Comparison of ENCODE assay signal across 1 cellular context in genomic region chr17:43403846-43404245, GRCh38.
TF ChIP-seq lines count a peak whose summit lies in the region.

No MANE protein-coding gene starts in this region.

TF ChIP-seq in K562, 482 proteins besides CTCF, POLR2A, EP300 and RAD21 (continued from another document and continues in another):
- no peak for TF ChIP-seq E2F4 (CRISPR knock-in tag; IDR thresholded peaks at IDR 0.05; ENCODE audit: low read depth)
- TF ChIP-seq SETDB1 (IDR thresholded peaks at IDR 0.05; ENCODE audit: low read length), result no peak
- TF ChIP-seq CREB5 (CRISPR knock-in tag; IDR thresholded peaks at IDR 0.05), result no peak
- no peak for TF ChIP-seq ZNF3 (CRISPR knock-in tag; IDR thresholded peaks at IDR 0.05)
- TF ChIP-seq SIRT6 (IDR thresholded peaks at IDR 0.05; ENCODE audit: low read depth, low read length), result no peak
- no peak for TF ChIP-seq RBM14 (IDR thresholded peaks at IDR 0.05; ENCODE audit: borderline replicate concordance, insufficient read depth, low read depth, low read length)
- TF ChIP-seq NR4A1 (CRISPR knock-in tag; IDR thresholded peaks at IDR 0.05), result no peak
- TF ChIP-seq NR4A1 (tag; IDR thresholded peaks at IDR 0.05), result peak; percentile 89
- no peak for TF ChIP-seq PATZ1 (CRISPR knock-in tag; IDR thresholded peaks at IDR 0.05; ENCODE audit: borderline replicate concordance)
- TF ChIP-seq SMARCA5 (IDR thresholded peaks at IDR 0.05), result no peak
- no peak for TF ChIP-seq CREB3L1 (IDR thresholded peaks at IDR 0.05; ENCODE audit: borderline replicate concordance, low read depth)
- TF ChIP-seq, protein P1, sequence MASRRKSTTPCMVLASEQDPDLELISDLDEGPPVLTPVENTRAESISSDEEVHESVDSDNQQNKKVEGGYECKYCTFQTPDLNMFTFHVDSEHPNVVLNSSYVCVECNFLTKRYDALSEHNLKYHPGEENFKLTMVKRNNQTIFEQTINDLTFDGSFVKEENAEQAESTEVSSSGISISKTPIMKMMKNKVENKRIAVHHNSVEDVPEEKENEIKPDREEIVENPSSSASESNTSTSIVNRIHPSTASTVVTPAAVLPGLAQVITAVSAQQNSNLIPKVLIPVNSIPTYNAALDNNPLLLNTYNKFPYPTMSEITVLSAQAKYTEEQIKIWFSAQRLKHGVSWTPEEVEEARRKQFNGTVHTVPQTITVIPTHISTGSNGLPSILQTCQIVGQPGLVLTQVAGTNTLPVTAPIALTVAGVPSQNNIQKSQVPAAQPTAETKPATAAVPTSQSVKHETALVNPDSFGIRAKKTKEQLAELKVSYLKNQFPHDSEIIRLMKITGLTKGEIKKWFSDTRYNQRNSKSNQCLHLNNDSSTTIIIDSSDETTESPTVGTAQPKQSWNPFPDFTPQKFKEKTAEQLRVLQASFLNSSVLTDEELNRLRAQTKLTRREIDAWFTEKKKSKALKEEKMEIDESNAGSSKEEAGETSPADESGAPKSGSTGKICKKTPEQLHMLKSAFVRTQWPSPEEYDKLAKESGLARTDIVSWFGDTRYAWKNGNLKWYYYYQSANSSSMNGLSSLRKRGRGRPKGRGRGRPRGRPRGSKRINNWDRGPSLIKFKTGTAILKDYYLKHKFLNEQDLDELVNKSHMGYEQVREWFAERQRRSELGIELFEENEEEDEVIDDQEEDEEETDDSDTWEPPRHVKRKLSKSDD (conservative IDR thresholded peaks at IDR 0.05; ENCODE audit: low read length), result no peak
- no peak for TF ChIP-seq ZNF436 (CRISPR knock-in tag; IDR thresholded peaks at IDR 0.05)
- TF ChIP-seq ZFP36 (IDR thresholded peaks at IDR 0.05; ENCODE audit: low read depth, low read length, partially characterized antibody), result peak; percentile 12
- no peak for TF ChIP-seq SNIP1 (IDR thresholded peaks at IDR 0.05; ENCODE audit: low read depth)
- TF ChIP-seq, protein P2, sequence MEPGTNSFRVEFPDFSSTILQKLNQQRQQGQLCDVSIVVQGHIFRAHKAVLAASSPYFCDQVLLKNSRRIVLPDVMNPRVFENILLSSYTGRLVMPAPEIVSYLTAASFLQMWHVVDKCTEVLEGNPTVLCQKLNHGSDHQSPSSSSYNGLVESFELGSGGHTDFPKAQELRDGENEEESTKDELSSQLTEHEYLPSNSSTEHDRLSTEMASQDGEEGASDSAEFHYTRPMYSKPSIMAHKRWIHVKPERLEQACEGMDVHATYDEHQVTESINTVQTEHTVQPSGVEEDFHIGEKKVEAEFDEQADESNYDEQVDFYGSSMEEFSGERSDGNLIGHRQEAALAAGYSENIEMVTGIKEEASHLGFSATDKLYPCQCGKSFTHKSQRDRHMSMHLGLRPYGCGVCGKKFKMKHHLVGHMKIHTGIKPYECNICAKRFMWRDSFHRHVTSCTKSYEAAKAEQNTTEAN (CRISPR knock-in tag; IDR thresholded peaks at IDR 0.05), result no peak
- no peak for TF ChIP-seq ZNF79 (CRISPR knock-in tag; IDR thresholded peaks at IDR 0.05; ENCODE audit: low read depth)
- TF ChIP-seq POLR2H (tag; IDR thresholded peaks at IDR 0.05; ENCODE audit: low read depth), result no peak
- no peak for TF ChIP-seq SRSF9 (IDR thresholded peaks at IDR 0.05; ENCODE audit: borderline replicate concordance, low read depth, low read length)
- TF ChIP-seq PCBP2 (IDR thresholded peaks at IDR 0.05; ENCODE audit: low read depth, low read length, poor library complexity, severe bottlenecking), result no peak
- no peak for TF ChIP-seq ZNF232 (CRISPR knock-in tag; IDR thresholded peaks at IDR 0.05)
- no peak for TF ChIP-seq ZNF133 (CRISPR knock-in tag; IDR thresholded peaks at IDR 0.05)
- no peak for TF ChIP-seq ZNF668 (CRISPR knock-in tag; IDR thresholded peaks at IDR 0.05)
- no peak for TF ChIP-seq NFE2L1 (tag; IDR thresholded peaks at IDR 0.05; ENCODE audit: borderline replicate concordance, low read depth)
- TF ChIP-seq MEIS2 (IDR thresholded peaks at IDR 0.05; ENCODE audit: partially characterized antibody), result no peak
- TF ChIP-seq, protein P3, sequence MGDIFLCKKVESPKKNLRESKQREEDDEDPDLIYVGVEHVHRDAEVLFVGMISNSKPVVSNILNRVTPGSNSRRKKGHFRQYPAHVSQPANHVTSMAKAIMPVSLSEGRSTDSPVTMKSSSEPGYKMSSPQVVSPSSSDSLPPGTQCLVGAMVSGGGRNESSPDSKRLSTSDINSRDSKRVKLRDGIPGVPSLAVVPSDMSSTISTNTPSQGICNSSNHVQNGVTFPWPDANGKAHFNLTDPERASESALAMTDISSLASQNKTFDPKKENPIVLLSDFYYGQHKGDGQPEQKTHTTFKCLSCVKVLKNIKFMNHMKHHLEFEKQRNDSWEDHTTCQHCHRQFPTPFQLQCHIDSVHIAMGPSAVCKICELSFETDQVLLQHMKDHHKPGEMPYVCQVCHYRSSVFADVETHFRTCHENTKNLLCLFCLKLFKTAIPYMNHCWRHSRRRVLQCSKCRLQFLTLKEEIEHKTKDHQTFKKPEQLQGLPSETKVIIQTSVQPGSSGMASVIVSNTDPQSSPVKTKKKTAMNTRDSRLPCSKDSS (IDR thresholded peaks at IDR 0.05; ENCODE audit: low read depth, partially characterized antibody), result no peak
- no peak for TF ChIP-seq FOXJ3 (CRISPR knock-in tag; IDR thresholded peaks at IDR 0.05)
- TF ChIP-seq ZNF707 (CRISPR knock-in tag; conservative IDR thresholded peaks at IDR 0.05), result no peak
- no peak for TF ChIP-seq ELF1 (tag; IDR thresholded peaks at IDR 0.05)
- TF ChIP-seq POLR2B (IDR thresholded peaks at IDR 0.05; ENCODE audit: low read depth, partially characterized antibody), result no peak
- TF ChIP-seq DPF2 (IDR thresholded peaks at IDR 0.05), result peak; percentile 51; the same call in 1 of the 2 replicates
- TF ChIP-seq MBD2 (IDR thresholded peaks at IDR 0.05; ENCODE audit: borderline replicate concordance, low read depth), result 0 out of 2 replicates have a peak, but pooled peaks have one; percentile 34
- TF ChIP-seq CHD2 (IDR thresholded peaks at IDR 0.05; ENCODE audit: low read depth, low read length), result no peak
- peak; percentile 94 for TF ChIP-seq L3MBTL2 (IDR thresholded peaks at IDR 0.05)
- TF ChIP-seq, protein P4, sequence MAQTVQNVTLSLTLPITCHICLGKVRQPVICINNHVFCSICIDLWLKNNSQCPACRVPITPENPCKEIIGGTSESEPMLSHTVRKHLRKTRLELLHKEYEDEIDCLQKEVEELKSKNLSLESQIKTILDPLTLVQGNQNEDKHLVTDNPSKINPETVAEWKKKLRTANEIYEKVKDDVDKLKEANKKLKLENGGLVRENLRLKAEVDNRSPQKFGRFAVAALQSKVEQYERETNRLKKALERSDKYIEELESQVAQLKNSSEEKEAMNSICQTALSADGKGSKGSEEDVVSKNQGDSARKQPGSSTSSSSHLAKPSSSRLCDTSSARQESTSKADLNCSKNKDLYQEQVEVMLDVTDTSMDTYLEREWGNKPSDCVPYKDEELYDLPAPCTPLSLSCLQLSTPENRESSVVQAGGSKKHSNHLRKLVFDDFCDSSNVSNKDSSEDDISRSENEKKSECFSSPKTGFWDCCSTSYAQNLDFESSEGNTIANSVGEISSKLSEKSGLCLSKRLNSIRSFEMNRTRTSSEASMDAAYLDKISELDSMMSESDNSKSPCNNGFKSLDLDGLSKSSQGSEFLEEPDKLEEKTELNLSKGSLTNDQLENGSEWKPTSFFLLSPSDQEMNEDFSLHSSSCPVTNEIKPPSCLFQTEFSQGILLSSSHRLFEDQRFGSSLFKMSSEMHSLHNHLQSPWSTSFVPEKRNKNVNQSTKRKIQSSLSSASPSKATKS (CRISPR knock-in tag; IDR thresholded peaks at IDR 0.05), result no peak
- no peak for TF ChIP-seq ZNF76 (CRISPR knock-in tag; IDR thresholded peaks at IDR 0.05; ENCODE audit: borderline replicate concordance)
- no peak for TF ChIP-seq SRSF3 (IDR thresholded peaks at IDR 0.05; ENCODE audit: insufficient read depth, low read length)
- TF ChIP-seq KLF6 (CRISPR knock-in tag; IDR thresholded peaks at IDR 0.05; ENCODE audit: borderline replicate concordance), result peak; percentile 32; the same call in 1 of the 2 replicates
- no peak for TF ChIP-seq STAG1 (CRISPR knock-in tag; IDR thresholded peaks at IDR 0.05; ENCODE audit: borderline replicate concordance)
- TF ChIP-seq, protein P5, sequence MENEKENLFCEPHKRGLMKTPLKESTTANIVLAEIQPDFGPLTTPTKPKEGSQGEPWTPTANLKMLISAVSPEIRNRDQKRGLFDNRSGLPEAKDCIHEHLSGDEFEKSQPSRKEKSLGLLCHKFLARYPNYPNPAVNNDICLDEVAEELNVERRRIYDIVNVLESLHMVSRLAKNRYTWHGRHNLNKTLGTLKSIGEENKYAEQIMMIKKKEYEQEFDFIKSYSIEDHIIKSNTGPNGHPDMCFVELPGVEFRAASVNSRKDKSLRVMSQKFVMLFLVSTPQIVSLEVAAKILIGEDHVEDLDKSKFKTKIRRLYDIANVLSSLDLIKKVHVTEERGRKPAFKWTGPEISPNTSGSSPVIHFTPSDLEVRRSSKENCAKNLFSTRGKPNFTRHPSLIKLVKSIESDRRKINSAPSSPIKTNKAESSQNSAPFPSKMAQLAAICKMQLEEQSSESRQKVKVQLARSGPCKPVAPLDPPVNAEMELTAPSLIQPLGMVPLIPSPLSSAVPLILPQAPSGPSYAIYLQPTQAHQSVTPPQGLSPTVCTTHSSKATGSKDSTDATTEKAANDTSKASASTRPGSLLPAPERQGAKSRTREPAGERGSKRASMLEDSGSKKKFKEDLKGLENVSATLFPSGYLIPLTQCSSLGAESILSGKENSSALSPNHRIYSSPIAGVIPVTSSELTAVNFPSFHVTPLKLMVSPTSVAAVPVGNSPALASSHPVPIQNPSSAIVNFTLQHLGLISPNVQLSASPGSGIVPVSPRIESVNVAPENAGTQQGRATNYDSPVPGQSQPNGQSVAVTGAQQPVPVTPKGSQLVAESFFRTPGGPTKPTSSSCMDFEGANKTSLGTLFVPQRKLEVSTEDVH (IDR thresholded peaks at IDR 0.05; ENCODE audit: low read depth, partially characterized antibody), result no peak
- TF ChIP-seq POLR3A (IDR thresholded peaks at IDR 0.05; ENCODE audit: borderline replicate concordance, extremely low read depth, insufficient read depth, insufficient read length), result no peak
- TF ChIP-seq, protein P6, sequence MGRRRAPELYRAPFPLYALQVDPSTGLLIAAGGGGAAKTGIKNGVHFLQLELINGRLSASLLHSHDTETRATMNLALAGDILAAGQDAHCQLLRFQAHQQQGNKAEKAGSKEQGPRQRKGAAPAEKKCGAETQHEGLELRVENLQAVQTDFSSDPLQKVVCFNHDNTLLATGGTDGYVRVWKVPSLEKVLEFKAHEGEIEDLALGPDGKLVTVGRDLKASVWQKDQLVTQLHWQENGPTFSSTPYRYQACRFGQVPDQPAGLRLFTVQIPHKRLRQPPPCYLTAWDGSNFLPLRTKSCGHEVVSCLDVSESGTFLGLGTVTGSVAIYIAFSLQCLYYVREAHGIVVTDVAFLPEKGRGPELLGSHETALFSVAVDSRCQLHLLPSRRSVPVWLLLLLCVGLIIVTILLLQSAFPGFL (CRISPR knock-in tag; IDR thresholded peaks at IDR 0.05), result no peak
- TF ChIP-seq RBM22 (IDR thresholded peaks at IDR 0.05; ENCODE audit: low read depth, low read length, poor library complexity, severe bottlenecking), result no peak
- TF ChIP-seq ATF6 (CRISPR knock-in tag; IDR thresholded peaks at IDR 0.05), result no peak
